ENCODE assay signal across 8 cellular contexts in genomic region chr9:1050125-1050895, GRCh38. TPM values are rescaled to one million over a fixed set of nuclear protein-coding genes. Genes with fewer than 3 reads are reported as not detected.
DNase-seq lines count a peak whose midpoint lies in the region; ATAC-seq and TF ChIP-seq lines count a peak whose summit lies in the region.

Gene DMRT2, plus strand, starts transcription at chr9:1050357. Its CDS starts 1,257 bp downstream, at chr9:1051614.

- H3K4me3 Mint-ChIP-seq in mesothelial cell of epicardium, result peak within 1 kb of the TSS; percentile 55

- intact Hi-C loops in esophagus muscularis mucosa (cut with DNase I) (no loop called here), tibial artery (cut with DNase I; ENCODE audit: low total_unique reads) (no loop called here)

- H3K27ac Mint-ChIP-seq in mesothelial cell of epicardium, result peak within 1 kb of the TSS; percentile 24

- DNase-seq in stimulated activated CD4-positive, alpha-beta T cell treated with anti-CD3 and anti-CD28 coated beads, Interleukin-15, amount 100 ng/mL, for 24 hours, result peak; percentile 71
- DNase-seq in stimulated activated CD4-positive, alpha-beta T cell treated with anti-CD3 and anti-CD28 coated beads, Interleukin-2, amount 100 ng/mL, for 48 hours, result no peak
- DNase-seq in KBM-7 (peak; percentile 72), esophagus muscularis mucosa (ENCODE audit: extremely low spot score) (peak; percentile 93), mesothelial cell of epicardium (ENCODE audit: low spot score in 2 of 2, unreplicated experiment in 2 of 2) (peak; percentile 84 to 90), tibial artery (peak; percentile 81 to 82)

- H3K27me3 ChIP-seq in esophagus muscularis mucosa (peaks cover 14 to 100% (median 84%) of the 10 kb centered on the region in 4 donors), tibial artery (peaks cover 0 to 94% of the 10 kb centered on the region in 2 donors)

- H3K4me1 ChIP-seq in esophagus muscularis mucosa (peaks cover 53 to 75% (median 70%) of the 10 kb centered on the region in 4 donors), tibial artery (peaks cover 0 to 58% (median 45%) of the 10 kb centered on the region in 4 donors)

- H3K27me3 Mint-ChIP-seq in mesothelial cell of epicardium (ENCODE audit: low read depth), result peaks cover 96% of the 10 kb centered on the region

- H3K4me1 Mint-ChIP-seq in mesothelial cell of epicardium, result peaks cover 37% of the 10 kb centered on the region

- no peaks in the 10 kb centered on the region for H3K9me3 ChIP-seq in esophagus muscularis mucosa
- H3K9me3 ChIP-seq in tibial artery, result no peaks in the 10 kb centered on the region

- peaks cover 4% of the 10 kb centered on the region for H3K36me3 Mint-ChIP-seq in mesothelial cell of epicardium

- no peaks in the 10 kb centered on the region for H3K9me3 Mint-ChIP-seq in mesothelial cell of epicardium

- no peak for TF ChIP-seq POLR2A in esophagus muscularis mucosa (IDR thresholded peaks at IDR 0.05; ENCODE audit: low read depth)

- H3K4me3 ChIP-seq in esophagus muscularis mucosa (peak within 1 kb of the TSS; percentile 19 to 51 (median 33)), tibial artery (peak within 1 kb of the TSS in 1 of 2 donors; percentile 30)

- no peaks in the 10 kb centered on the region for H3K36me3 ChIP-seq in esophagus muscularis mucosa
- H3K36me3 ChIP-seq in tibial artery, result no peaks in the 10 kb centered on the region

- H3K27ac ChIP-seq in VCaP (peak within 1 kb of the TSS; percentile 43), esophagus muscularis mucosa (replicated peaks in 1 of 4) (no peak within 1 kb of the TSS), tibial artery (no peak within 1 kb of the TSS)

- 4% methylated on average over 34 of the region's 48 CpGs for WGBS in esophagus muscularis mucosa

- no peak for TF ChIP-seq EP300 in esophagus muscularis mucosa (IDR thresholded peaks at IDR 0.05)

- ATAC-seq in HG02610 (IDR thresholded peaks at IDR 0.05; ENCODE audit: unreplicated experiment), result no peak

- in situ Hi-C loops in KBM-7 (cut with MboI; ENCODE audit: low pct_unique_long_range_greater_than_20kb, low sequenced_read_pairs), result no loop called here

- peak; percentile 23 for TF ChIP-seq CTCF in VCaP (conservative IDR thresholded peaks at IDR 0.05)
- no peak for TF ChIP-seq CTCF in esophagus muscularis mucosa (IDR thresholded peaks at IDR 0.05)
- TF ChIP-seq CTCF in mesothelial cell of epicardium (IDR thresholded peaks at IDR 0.05; ENCODE audit: unreplicated experiment), result no peak
- TF ChIP-seq CTCF in tibial artery (IDR thresholded peaks at IDR 0.05), result no peak

RNA-seq across cellular contexts. Expression of gene DMRT2, which starts in this region (rescaled TPM):
- total RNA-seq in esophagus muscularis mucosa (under 1 TPM; 0.33 to 0.80 (median 0.50) TPM), mesothelial cell of epicardium (0.45 to 0.47 TPM (median 0.47 TPM) in 3 replicates)

Comparison
In these comparisons a context has a peak if more than half of its experiments do, and no peak if none do; other contexts are left out.
1. DNase-seq: peak in stimulated activated CD4-positive, alpha-beta T cell treated with anti-CD3 and anti-CD28 coated beads, Interleukin-15, amount 100 ng/mL, for 24 hours (single experiment), KBM-7 (single experiment) and tibial artery (2 of 2); none in stimulated activated CD4-positive, alpha-beta T cell treated with anti-CD3 and anti-CD28 coated beads, Interleukin-2, amount 100 ng/mL, for 48 hours (0 of 2).
2. Peak in DNase-seq and H3K4me3 ChIP-seq in esophagus muscularis mucosa; RNA of the gene not detected or under 1 TPM.
3. Peak in DNase-seq in mesothelial cell of epicardium; RNA of the gene not detected or under 1 TPM.